In genomic region chr4:91471280-91471679, GRCh38 we compare ENCODE assay signal across 11 cellular contexts.
"Had no signal": no experiment of that assay in that cellular context is flagged by ENCODE, and none has a peak within 500 bp of the region (broad histone marks: within the 10 kb centered on the region; RNA-seq: fewer than 3 reads in every experiment).

No MANE protein-coding gene starts in this region.

- H3K27ac ChIP-seq: colonic mucosa, pancreas, skin epidermis, tibial artery, vagina had no signal

- H3K27me3 ChIP-seq: colonic mucosa, pancreas, tibial artery, vagina had no signal

- DNase-seq: activated CD4-positive, alpha-beta memory T cell treated with anti-CD3 and anti-CD28 coated beads, Interleukin-2, amount 10 ng/mL, durations not matched to agents 7 days and 5 days; activated CD4-positive, alpha-beta T cell treated with anti-CD3 and anti-CD28 coated beads for 1 hour; activated naive CD4-positive, alpha-beta T cell treated with anti-CD3 and anti-CD28 coated beads for 36 hours; colonic mucosa; T-helper 9 cell; tibial artery had no signal

- H3K27ac Mint-ChIP-seq: activated CD4-positive, alpha-beta memory T cell treated with anti-CD3 and anti-CD28 coated beads, Interleukin-2, amount 10 ng/mL, durations not matched to agents 7 days and 5 days; activated naive CD4-positive, alpha-beta T cell treated with anti-CD3 and anti-CD28 coated beads for 36 hours; mesothelial cell of epicardium; stimulated activated effector memory CD8-positive, alpha-beta T cell treated with anti-CD3 and anti-CD28 coated beads, Interleukin-12 subunit alpha, Interleukin-12 subunit beta, amount 100 ng/mL, for 72 hours had no signal

- H3K4me1 Mint-ChIP-seq: activated CD4-positive, alpha-beta memory T cell treated with anti-CD3 and anti-CD28 coated beads, Interleukin-2, amount 10 ng/mL, durations not matched to agents 7 days and 5 days; mesothelial cell of epicardium; stimulated activated effector memory CD8-positive, alpha-beta T cell treated with anti-CD3 and anti-CD28 coated beads, Interleukin-12 subunit alpha, Interleukin-12 subunit beta, amount 100 ng/mL, for 72 hours had no signal

- ATAC-seq: stimulated activated effector memory CD8-positive, alpha-beta T cell treated with anti-CD3 and anti-CD28 coated beads, Interleukin-12 subunit alpha, Interleukin-12 subunit beta, amount 100 ng/mL, for 72 hours had no signal

- H3K4me1 ChIP-seq: colonic mucosa, pancreas, tibial artery, vagina had no signal

- H3K4me3 ChIP-seq: colonic mucosa, pancreas, skin epidermis, tibial artery, vagina had no signal

- H3K9me3 ChIP-seq: colonic mucosa, pancreas, tibial artery, vagina had no signal

- H3K36me3 ChIP-seq: colonic mucosa, pancreas, tibial artery, vagina had no signal

- H3K4me3 Mint-ChIP-seq: activated CD4-positive, alpha-beta memory T cell treated with anti-CD3 and anti-CD28 coated beads, Interleukin-2, amount 10 ng/mL, durations not matched to agents 7 days and 5 days; activated naive CD4-positive, alpha-beta T cell treated with anti-CD3 and anti-CD28 coated beads for 36 hours; mesothelial cell of epicardium; stimulated activated effector memory CD8-positive, alpha-beta T cell treated with anti-CD3 and anti-CD28 coated beads, Interleukin-12 subunit alpha, Interleukin-12 subunit beta, amount 100 ng/mL, for 72 hours had no signal

- H3K27me3 Mint-ChIP-seq: activated CD4-positive, alpha-beta memory T cell treated with anti-CD3 and anti-CD28 coated beads, Interleukin-2, amount 10 ng/mL, durations not matched to agents 7 days and 5 days had no signal

- H3K36me3 Mint-ChIP-seq: mesothelial cell of epicardium; stimulated activated effector memory CD8-positive, alpha-beta T cell treated with anti-CD3 and anti-CD28 coated beads, Interleukin-12 subunit alpha, Interleukin-12 subunit beta, amount 100 ng/mL, for 72 hours had no signal
